19 cellular contexts compared by ENCODE assay signal in the genomic region with DNA sequence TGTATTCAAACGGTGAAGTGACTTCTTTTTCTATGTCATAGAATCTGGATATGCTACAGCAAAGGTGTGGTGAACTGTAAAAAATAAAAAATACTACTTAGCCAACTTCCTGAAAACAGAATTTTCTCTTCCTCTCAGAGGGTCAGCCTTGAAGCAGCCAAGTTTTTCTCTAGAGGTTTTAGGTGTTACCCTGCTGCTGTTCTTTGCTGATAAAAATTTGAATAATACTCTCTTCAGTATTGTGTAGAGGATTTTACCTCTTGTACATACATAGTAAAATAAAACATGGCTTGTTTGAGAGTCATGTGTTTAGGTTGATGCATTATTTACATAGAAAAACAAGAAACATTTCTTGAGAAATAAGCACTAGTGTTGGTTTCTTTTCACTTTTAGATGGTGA.
DNase-seq lines count a peak whose midpoint lies in the region; ATAC-seq lines count a peak whose summit lies in the region.
"Had no signal": no experiment of that assay in that cellular context is flagged by ENCODE, and none has a peak within 500 bp of the region (broad histone marks: within the 10 kb centered on the region; RNA-seq: fewer than 3 reads in every experiment).

No MANE protein-coding gene starts in this region.

- CTCF ChIA-PET in activated CD8-positive, alpha-beta T cell treated with anti-CD3 and anti-CD28 coated beads, Interleukin-2, amount 10 ng/mL, durations not matched to agents 7 days and 5 days (lab: Charles Lee) = no interaction called here

- no peak overlapping the region for H3K4me3 Mint-ChIP-seq in activated CD8-positive, alpha-beta T cell treated with anti-CD3 and anti-CD28 coated beads, Interleukin-2, amount 10 ng/mL, durations not matched to agents 7 days and 5 days
- H3K4me3 Mint-ChIP-seq: CD8-positive, alpha-beta T cell; stimulated activated effector memory CD8-positive, alpha-beta T cell treated with anti-CD3 and anti-CD28 coated beads, Interleukin-12 subunit alpha, Interleukin-12 subunit beta, amount 100 ng/mL, for 72 hours; T-helper 17 cell; type B pancreatic cell had no signal

- no peaks in the 10 kb centered on the region for H3K36me3 Mint-ChIP-seq in activated CD8-positive, alpha-beta T cell treated with anti-CD3 and anti-CD28 coated beads, Interleukin-2, amount 10 ng/mL, durations not matched to agents 7 days and 5 days (ENCODE audit: low read depth)
- H3K36me3 Mint-ChIP-seq: CD8-positive, alpha-beta T cell; stimulated activated effector memory CD8-positive, alpha-beta T cell treated with anti-CD3 and anti-CD28 coated beads, Interleukin-12 subunit alpha, Interleukin-12 subunit beta, amount 100 ng/mL, for 72 hours; type B pancreatic cell had no signal

- H3K4me1 Mint-ChIP-seq in activated CD8-positive, alpha-beta T cell treated with anti-CD3 and anti-CD28 coated beads, Interleukin-2, amount 10 ng/mL, durations not matched to agents 7 days and 5 days (ENCODE audit: low read depth) = no peaks in the 10 kb centered on the region
- H3K4me1 Mint-ChIP-seq: stimulated activated effector memory CD8-positive, alpha-beta T cell treated with anti-CD3 and anti-CD28 coated beads, Interleukin-12 subunit alpha, Interleukin-12 subunit beta, amount 100 ng/mL, for 72 hours; T-helper 17 cell had no signal

- H3K9me3 Mint-ChIP-seq in activated CD8-positive, alpha-beta T cell treated with anti-CD3 and anti-CD28 coated beads, Interleukin-2, amount 10 ng/mL, durations not matched to agents 7 days and 5 days (ENCODE audit: insufficient read depth) = no peaks in the 10 kb centered on the region
- H3K9me3 Mint-ChIP-seq: CD8-positive, alpha-beta T cell; type B pancreatic cell had no signal

- POLR2A ChIA-PET in activated CD8-positive, alpha-beta T cell treated with anti-CD3 and anti-CD28 coated beads, Interleukin-2, amount 10 ng/mL, durations not matched to agents 7 days and 5 days (lab: Charles Lee) = no interaction called here

- DNase-seq in glomerular visceral epithelial cell (ENCODE audit: extremely low spot score) (no peak), retina (no peak), SW480 (ENCODE audit: low spot score) (no peak)
- no peak for DNase-seq in activated CD8-positive, alpha-beta T cell treated with anti-CD3 and anti-CD28 coated beads, Interleukin-2, amount 10 ng/mL, durations not matched to agents 7 days and 5 days
- DNase-seq: aorta; CD8-positive, alpha-beta T cell; foreskin keratinocyte; Kasumi-1; left ventricle myocardium inferior; NCI-H446; Right ventricle myocardium superior; small intestine; T-helper 17 cell had no signal

- no peaks in the 10 kb centered on the region for H3K27me3 Mint-ChIP-seq in activated CD8-positive, alpha-beta T cell treated with anti-CD3 and anti-CD28 coated beads, Interleukin-2, amount 10 ng/mL, durations not matched to agents 7 days and 5 days (ENCODE audit: low read depth)
- H3K27me3 Mint-ChIP-seq: T-helper 17 cell, type B pancreatic cell had no signal

- peak; percentile 49 for ATAC-seq in GM18511 (IDR thresholded peaks at IDR 0.05; ENCODE audit: unreplicated experiment)
- ATAC-seq in GM19452 (IDR thresholded peaks at IDR 0.05; ENCODE audit: unreplicated experiment) = peak; percentile 50
- ATAC-seq in HG02884 (IDR thresholded peaks at IDR 0.05; ENCODE audit: unreplicated experiment) = peak; percentile 24
- ATAC-seq in HG03565 (IDR thresholded peaks at IDR 0.05; ENCODE audit: unreplicated experiment) = peak; percentile 45
- no peak for ATAC-seq in activated CD8-positive, alpha-beta T cell treated with anti-CD3 and anti-CD28 coated beads, Interleukin-2, amount 10 ng/mL, durations not matched to agents 7 days and 5 days
- ATAC-seq: CD8-positive, alpha-beta T cell; foreskin keratinocyte; stimulated activated effector memory CD8-positive, alpha-beta T cell treated with anti-CD3 and anti-CD28 coated beads, Interleukin-12 subunit alpha, Interleukin-12 subunit beta, amount 100 ng/mL, for 72 hours; T-helper 17 cell had no signal

- H3K27ac Mint-ChIP-seq in activated CD8-positive, alpha-beta T cell treated with anti-CD3 and anti-CD28 coated beads, Interleukin-2, amount 10 ng/mL, durations not matched to agents 7 days and 5 days = no peak overlapping the region
- H3K27ac Mint-ChIP-seq: CD8-positive, alpha-beta T cell; stimulated activated effector memory CD8-positive, alpha-beta T cell treated with anti-CD3 and anti-CD28 coated beads, Interleukin-12 subunit alpha, Interleukin-12 subunit beta, amount 100 ng/mL, for 72 hours; T-helper 17 cell; type B pancreatic cell had no signal
